15 cellular contexts compared by ENCODE assay signal in the genomic region with DNA sequence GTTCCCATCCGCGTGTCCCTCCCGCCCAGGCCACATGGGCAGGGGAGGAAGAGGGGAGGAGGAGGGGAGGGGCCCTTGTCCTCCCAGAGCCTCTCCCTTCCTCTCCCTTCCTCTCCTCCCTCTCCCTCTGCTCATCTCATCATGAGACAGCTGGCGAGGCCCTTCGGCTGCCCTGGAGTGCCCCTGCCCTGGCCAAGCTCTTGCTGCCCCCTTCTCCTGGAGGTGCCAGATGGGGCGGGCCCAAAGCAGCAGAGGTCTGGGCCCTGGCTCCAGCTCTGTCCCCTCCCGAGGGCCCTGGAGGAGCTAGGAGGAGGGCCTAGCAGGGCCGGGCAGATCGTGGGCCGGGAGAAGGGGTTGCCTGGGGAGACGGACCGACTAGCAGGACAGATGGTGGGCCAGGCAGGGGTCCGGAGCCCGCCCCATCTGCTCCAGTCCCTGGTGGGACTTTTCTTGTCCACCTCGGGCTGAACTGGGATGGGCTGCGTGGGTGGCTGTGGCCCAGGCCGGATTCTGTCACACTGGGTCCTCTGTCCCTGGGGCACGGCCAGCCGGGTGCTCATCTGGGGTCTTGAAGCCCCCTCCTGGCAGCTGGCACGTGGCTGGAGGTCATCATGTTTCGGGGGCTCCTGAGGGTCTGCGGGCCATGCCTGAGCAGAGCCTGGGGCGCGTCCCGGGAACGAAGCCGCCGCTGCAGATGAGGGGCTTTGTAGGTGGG.
DNase-seq lines count a peak whose midpoint lies in the region; ATAC-seq and TF ChIP-seq lines count a peak whose summit lies in the region.
"Had no signal": no experiment of that assay in that cellular context is flagged by ENCODE, and none has a peak within 500 bp of the region (broad histone marks: within the 10 kb centered on the region; RNA-seq: fewer than 3 reads in every experiment).

No MANE protein-coding gene starts in this region.

- peaks cover 7% of the 10 kb centered on the region for H3K4me1 Mint-ChIP-seq in activated naive CD4-positive, alpha-beta T cell treated with anti-CD3 and anti-CD28 coated beads, Interleukin-2, amount 10 ng/mL, durations not matched to agents 7 days and 5 days
- H3K4me1 Mint-ChIP-seq in activated naive CD8-positive, alpha-beta T cell treated with anti-CD3 and anti-CD28 coated beads, Interleukin-2, amount 50 U/mL, for 24 hours = no peaks in the 10 kb centered on the region
- H3K4me1 Mint-ChIP-seq in activated T-helper 1 cell treated with anti-CD3 and anti-CD28 coated beads, Interleukin-12 subunit alpha, Interleukin-12 subunit beta, Interleukin-2, Interleukin-4 antibody, amounts not matched to agents 30 ng/mL and 10 ng/mL and 1 ng/mL, durations not matched to agents 14 hours and 24 hours and 36 hours (ENCODE audit: low read depth) = peaks cover 6% of the 10 kb centered on the region

- H3K4me1 ChIP-seq in upper lobe of right lung = no peaks in the 10 kb centered on the region

- no peaks in the 10 kb centered on the region for H3K9me3 ChIP-seq in upper lobe of right lung
- H3K9me3 ChIP-seq: tibial artery had no signal

- ATAC-seq in activated naive CD4-positive, alpha-beta T cell treated with anti-CD3 and anti-CD28 coated beads, Interleukin-2, amount 50 U/mL, for 72 hours = no peak
- peak; percentile 8 for ATAC-seq in activated naive CD8-positive, alpha-beta T cell treated with anti-CD3 and anti-CD28 coated beads, Interleukin-2, amount 50 U/mL, for 24 hours
- ATAC-seq in left lobe of liver (peak; percentile 11), upper lobe of right lung (peak; percentile 20), GM18519 (IDR thresholded peaks at IDR 0.05; ENCODE audit: low FRiP score, unreplicated experiment) (no peak)

- no peak overlapping the region for H3K4me3 Mint-ChIP-seq in activated naive CD4-positive, alpha-beta T cell treated with anti-CD3 and anti-CD28 coated beads, Interleukin-2, amount 10 ng/mL, durations not matched to agents 7 days and 5 days
- no peak overlapping the region for H3K4me3 Mint-ChIP-seq in activated naive CD8-positive, alpha-beta T cell treated with anti-CD3 and anti-CD28 coated beads, Interleukin-2, amount 50 U/mL, for 24 hours
- no peak overlapping the region for H3K4me3 Mint-ChIP-seq in activated T-helper 1 cell treated with anti-CD3 and anti-CD28 coated beads, Interleukin-12 subunit alpha, Interleukin-12 subunit beta, Interleukin-2, Interleukin-4 antibody, amounts not matched to agents 30 ng/mL and 10 ng/mL and 1 ng/mL, durations not matched to agents 14 hours and 24 hours and 36 hours
- H3K4me3 Mint-ChIP-seq: natural killer cell treated with Interleukin-12 subunit alpha and Interleukin-12 subunit beta and Interleukin-15 and Interleukin-18, amount 100 ng/mL, for 72 hours; T-helper 2 cell treated with Interferon-gamma antibody and Interleukin-4, amounts not matched to agents 5 μg/mL and 100 μg/mL, for 36 hours had no signal

- no peak overlapping the region for H3K27ac Mint-ChIP-seq in activated naive CD4-positive, alpha-beta T cell treated with anti-CD3 and anti-CD28 coated beads, Interleukin-2, amount 50 U/mL, for 72 hours
- H3K27ac Mint-ChIP-seq in activated naive CD4-positive, alpha-beta T cell treated with anti-CD3 and anti-CD28 coated beads, Interleukin-2, amount 10 ng/mL, durations not matched to agents 7 days and 5 days = no peak overlapping the region
- no peak overlapping the region for H3K27ac Mint-ChIP-seq in activated naive CD8-positive, alpha-beta T cell treated with anti-CD3 and anti-CD28 coated beads, Interleukin-2, amount 50 U/mL, for 24 hours
- no peak overlapping the region for H3K27ac Mint-ChIP-seq in activated T-helper 1 cell treated with anti-CD3 and anti-CD28 coated beads, Interleukin-12 subunit alpha, Interleukin-12 subunit beta, Interleukin-2, Interleukin-4 antibody, amounts not matched to agents 30 ng/mL and 10 ng/mL and 1 ng/mL, durations not matched to agents 14 hours and 24 hours and 36 hours
- H3K27ac Mint-ChIP-seq: natural killer cell treated with Interleukin-12 subunit alpha and Interleukin-12 subunit beta and Interleukin-15 and Interleukin-18, amount 100 ng/mL, for 72 hours; T-helper 2 cell treated with Interferon-gamma antibody and Interleukin-4, amounts not matched to agents 5 μg/mL and 100 μg/mL, for 36 hours had no signal

- intact Hi-C loops in upper lobe of right lung (cut with DNase I) = no loop called here
- intact Hi-C loops in activated T-helper 1 cell treated with anti-CD3 and anti-CD28 coated beads, Interleukin-12 subunit alpha, Interleukin-12 subunit beta, Interleukin-2, Interleukin-4 antibody, amounts not matched to agents 30 ng/mL and 10 ng/mL and 1 ng/mL, durations not matched to agents 14 hours and 24 hours and 36 hours (cut with micrococcal nuclease) = loop anchor here (5.0 kb wide), 1 partner anchor 1904 kb away; no protein-coding TSS in a partner anchor

- peak; percentile 8 to 62 for DNase-seq in activated naive CD4-positive, alpha-beta T cell treated with anti-CD3 and anti-CD28 coated beads, Interleukin-2, amount 50 U/mL, for 72 hours (ENCODE audit: low spot score in 2 of 2)
- DNase-seq in activated naive CD4-positive, alpha-beta T cell treated with anti-CD3 and anti-CD28 coated beads, Interleukin-2, amount 10 ng/mL, durations not matched to agents 7 days and 5 days = no peak
- peak; percentile 4 for DNase-seq in activated naive CD8-positive, alpha-beta T cell treated with anti-CD3 and anti-CD28 coated beads, Interleukin-2, amount 50 U/mL, for 24 hours
- DNase-seq in left lobe of liver (ENCODE audit: low spot score) = peak; percentile 54
- peak; percentile 77 for DNase-seq in upper lobe of right lung
- no peak for DNase-seq in NCI-H510A (lab: John Stamatoyannopoulos, UW)
- no peak for DNase-seq in activated T-helper 1 cell treated with anti-CD3 and anti-CD28 coated beads, Interleukin-12 subunit alpha, Interleukin-12 subunit beta, Interleukin-2, Interleukin-4 antibody, amounts not matched to agents 30 ng/mL and 10 ng/mL and 1 ng/mL, durations not matched to agents 14 hours and 24 hours and 36 hours (ENCODE audit: low spot score)
- DNase-seq: amygdala, DMS 273 treated with DMSO at 0.1 percent for 48 hours, NCI-H187 treated with DMSO at 0.1 percent for 48 hours, NCI-H748 treated with DMSO at 0.1 percent for 48 hours had no signal

- H3K27ac ChIP-seq in upper lobe of right lung = no peak overlapping the region
- H3K27ac ChIP-seq: tibial artery had no signal

- H3K9me3 Mint-ChIP-seq in activated naive CD4-positive, alpha-beta T cell treated with anti-CD3 and anti-CD28 coated beads, Interleukin-2, amount 50 U/mL, for 72 hours = no peaks in the 10 kb centered on the region
- H3K9me3 Mint-ChIP-seq in activated naive CD4-positive, alpha-beta T cell treated with anti-CD3 and anti-CD28 coated beads, Interleukin-2, amount 10 ng/mL, durations not matched to agents 7 days and 5 days = no peaks in the 10 kb centered on the region
- H3K9me3 Mint-ChIP-seq in activated naive CD8-positive, alpha-beta T cell treated with anti-CD3 and anti-CD28 coated beads, Interleukin-2, amount 50 U/mL, for 24 hours = no peaks in the 10 kb centered on the region
- H3K9me3 Mint-ChIP-seq in activated T-helper 1 cell treated with anti-CD3 and anti-CD28 coated beads, Interleukin-12 subunit alpha, Interleukin-12 subunit beta, Interleukin-2, Interleukin-4 antibody, amounts not matched to agents 30 ng/mL and 10 ng/mL and 1 ng/mL, durations not matched to agents 14 hours and 24 hours and 36 hours = no peaks in the 10 kb centered on the region
- H3K9me3 Mint-ChIP-seq: natural killer cell treated with Interleukin-12 subunit alpha and Interleukin-12 subunit beta and Interleukin-15 and Interleukin-18, amount 100 ng/mL, for 72 hours; T-helper 2 cell treated with Interferon-gamma antibody and Interleukin-4, amounts not matched to agents 5 μg/mL and 100 μg/mL, for 36 hours had no signal

- H3K4me3 ChIP-seq in upper lobe of right lung = no peak overlapping the region
- H3K4me3 ChIP-seq: tibial artery had no signal

- H3K27me3 Mint-ChIP-seq in activated naive CD4-positive, alpha-beta T cell treated with anti-CD3 and anti-CD28 coated beads, Interleukin-2, amount 10 ng/mL, durations not matched to agents 7 days and 5 days = peaks cover 7% of the 10 kb centered on the region
- no peaks in the 10 kb centered on the region for H3K27me3 Mint-ChIP-seq in activated naive CD8-positive, alpha-beta T cell treated with anti-CD3 and anti-CD28 coated beads, Interleukin-2, amount 50 U/mL, for 24 hours
- H3K27me3 Mint-ChIP-seq in activated T-helper 1 cell treated with anti-CD3 and anti-CD28 coated beads, Interleukin-12 subunit alpha, Interleukin-12 subunit beta, Interleukin-2, Interleukin-4 antibody, amounts not matched to agents 30 ng/mL and 10 ng/mL and 1 ng/mL, durations not matched to agents 14 hours and 24 hours and 36 hours (ENCODE audit: insufficient read depth) = no peaks in the 10 kb centered on the region
- H3K27me3 Mint-ChIP-seq: natural killer cell treated with Interleukin-12 subunit alpha and Interleukin-12 subunit beta and Interleukin-15 and Interleukin-18, amount 100 ng/mL, for 72 hours had no signal

- H3K36me3 Mint-ChIP-seq in activated naive CD4-positive, alpha-beta T cell treated with anti-CD3 and anti-CD28 coated beads, Interleukin-2, amount 50 U/mL, for 72 hours = no peaks in the 10 kb centered on the region
- no peaks in the 10 kb centered on the region for H3K36me3 Mint-ChIP-seq in activated naive CD4-positive, alpha-beta T cell treated with anti-CD3 and anti-CD28 coated beads, Interleukin-2, amount 10 ng/mL, durations not matched to agents 7 days and 5 days
- H3K36me3 Mint-ChIP-seq in activated naive CD8-positive, alpha-beta T cell treated with anti-CD3 and anti-CD28 coated beads, Interleukin-2, amount 50 U/mL, for 24 hours (ENCODE audit: low read depth) = no peaks in the 10 kb centered on the region
- H3K36me3 Mint-ChIP-seq in activated T-helper 1 cell treated with anti-CD3 and anti-CD28 coated beads, Interleukin-12 subunit alpha, Interleukin-12 subunit beta, Interleukin-2, Interleukin-4 antibody, amounts not matched to agents 30 ng/mL and 10 ng/mL and 1 ng/mL, durations not matched to agents 14 hours and 24 hours and 36 hours (ENCODE audit: low read depth) = no peaks in the 10 kb centered on the region
- H3K36me3 Mint-ChIP-seq: natural killer cell treated with Interleukin-12 subunit alpha and Interleukin-12 subunit beta and Interleukin-15 and Interleukin-18, amount 100 ng/mL, for 72 hours had no signal

- H3K27me3 ChIP-seq in upper lobe of right lung = peaks cover 6% of the 10 kb centered on the region

- H3K36me3 ChIP-seq in upper lobe of right lung = no peaks in the 10 kb centered on the region
- H3K36me3 ChIP-seq: tibial artery had no signal

- CTCF ChIA-PET in activated naive CD4-positive, alpha-beta T cell treated with anti-CD3 and anti-CD28 coated beads, Interleukin-2, amount 10 ng/mL, durations not matched to agents 7 days and 5 days (lab: Charles Lee) = interaction anchor here (5.6 kb wide), 1 partner anchor 1865 kb away, joined by 97 read pairs; no protein-coding TSS in a partner anchor

- TF ChIP-seq CTCF in upper lobe of right lung (IDR thresholded peaks at IDR 0.05) = no peak

Comparison
In these comparisons a context has a peak if more than half of its experiments do, and no peak if none do; other contexts are left out.
1. DNase-seq: peak in activated naive CD4-positive, alpha-beta T cell treated with anti-CD3 and anti-CD28 coated beads, Interleukin-2, amount 50 U/mL, for 72 hours (2 of 2), activated naive CD8-positive, alpha-beta T cell treated with anti-CD3 and anti-CD28 coated beads, Interleukin-2, amount 50 U/mL, for 24 hours (single experiment), left lobe of liver (single experiment) and upper lobe of right lung (single experiment); none in activated naive CD4-positive, alpha-beta T cell treated with anti-CD3 and anti-CD28 coated beads, Interleukin-2, amount 10 ng/mL, durations not matched to agents 7 days and 5 days (single experiment), NCI-H510A (single experiment) and activated T-helper 1 cell treated with anti-CD3 and anti-CD28 coated beads, Interleukin-12 subunit alpha, Interleukin-12 subunit beta, Interleukin-2, Interleukin-4 antibody, amounts not matched to agents 30 ng/mL and 10 ng/mL and 1 ng/mL, durations not matched to agents 14 hours and 24 hours and 36 hours (single experiment).
2. ATAC-seq: peak in activated naive CD8-positive, alpha-beta T cell treated with anti-CD3 and anti-CD28 coated beads, Interleukin-2, amount 50 U/mL, for 24 hours (single experiment), left lobe of liver (single experiment) and upper lobe of right lung (single experiment); none in activated naive CD4-positive, alpha-beta T cell treated with anti-CD3 and anti-CD28 coated beads, Interleukin-2, amount 50 U/mL, for 72 hours (0 of 2) and GM18519 (single experiment).